ENCODE assay signal across 8 cellular contexts in the genomic region with DNA sequence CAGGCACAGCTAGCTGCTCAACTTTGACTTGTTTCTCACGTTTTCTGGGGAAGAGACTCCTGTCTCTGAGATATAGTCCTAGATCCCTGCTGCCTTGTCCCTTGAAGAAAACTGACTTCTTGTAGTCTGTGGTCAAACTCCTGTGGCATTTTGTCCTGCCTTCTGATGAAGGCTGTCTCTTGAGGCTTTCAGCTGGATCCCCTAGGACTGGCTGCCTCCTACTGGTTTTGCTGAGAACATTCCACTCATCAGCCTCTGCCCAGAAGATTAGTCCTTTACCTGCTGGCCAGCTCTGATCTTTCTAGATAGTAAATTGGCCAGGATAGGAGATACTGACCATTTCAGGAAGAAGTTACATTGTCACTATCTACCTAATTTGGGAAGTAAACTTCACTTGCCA.
DNase-seq lines count a peak whose midpoint lies in the region; ATAC-seq and TF ChIP-seq lines count a peak whose summit lies in the region.

No MANE protein-coding gene starts in this region.

- H3K4me1 ChIP-seq in MM.1S (ENCODE audit: low read length) = no peaks in the 10 kb centered on the region
- peaks cover 0 to 6% (median 0%) of the 10 kb centered on the region in 4 donors for H3K4me1 ChIP-seq in tibial artery

- no peak overlapping the region for H3K9ac ChIP-seq in MM.1S (ENCODE audit: low read length)

- H3K36me3 ChIP-seq in MM.1S (replicated peaks; ENCODE audit: insufficient read depth, low read length) (no peaks in the 10 kb centered on the region), tibial artery (no peaks in the 10 kb centered on the region)

- H3K4me3 ChIP-seq in MM.1S (ENCODE audit: low read length) (no peak overlapping the region), epithelial cell of esophagus (ENCODE audit: low read length) (no peak overlapping the region), tibial artery (no peak overlapping the region)

- H3K79me2 ChIP-seq in MM.1S (ENCODE audit: low read length) = no peaks in the 10 kb centered on the region

- H3K27me3 ChIP-seq in MM.1S (replicated peaks; ENCODE audit: insufficient read depth, low read length) = no peaks in the 10 kb centered on the region
- H3K27me3 ChIP-seq in tibial artery = no peaks in the 10 kb centered on the region

- peak; percentile 75 for TF ChIP-seq CTCF in MM.1S (IDR thresholded peaks at IDR 0.05; ENCODE audit: low read length)
- peak; percentile 51 for TF ChIP-seq CTCF in epithelial cell of esophagus (IDR thresholded peaks at IDR 0.05; ENCODE audit: insufficient read depth, low read depth, low read length, missing control alignments)
- TF ChIP-seq CTCF in tibial artery (IDR thresholded peaks at IDR 0.05) = peak; percentile 8 to 9

- H3K9me2 ChIP-seq in MM.1S (replicated peaks; ENCODE audit: insufficient read depth, low read length) = no peaks in the 10 kb centered on the region

- DNase-seq in DMS 273 (lab: John Stamatoyannopoulos, UW; ENCODE audit: unreplicated experiment) (peak; percentile 65), MM.1S (peak; percentile 66), epithelial cell of esophagus (ENCODE audit: low read depth) (peak; percentile 59), tibial artery (no peak), midbrain (lab: John Stamatoyannopoulos, UW) (no peak)
- no peak for DNase-seq in activated CD4-positive, alpha-beta T cell treated with anti-CD3 and anti-CD28 coated beads for 48 hours
- DNase-seq in activated CD8-positive, alpha-beta memory T cell treated with anti-CD3 and anti-CD28 coated beads for 24 hours = no peak

- H4K20me1 ChIP-seq in MM.1S (ENCODE audit: insufficient read depth, low read length) = no peaks in the 10 kb centered on the region

- H3F3A ChIP-seq in MM.1S (ENCODE audit: insufficient read depth, low read length) = no peaks in the 10 kb centered on the region

- intact Hi-C loops in tibial artery (cut with DNase I; ENCODE audit: low total_unique reads) = no loop called here

- ATAC-seq in GM19043 (IDR thresholded peaks at IDR 0.05; ENCODE audit: low read depth, unreplicated experiment) = peak; percentile 63

- H2AFZ ChIP-seq in MM.1S (ENCODE audit: low read length) = no peak overlapping the region

- no peaks in the 10 kb centered on the region for H3K9me3 ChIP-seq in MM.1S (replicated peaks; ENCODE audit: insufficient read depth, low read length)
- peaks cover 0 to 4% (median 0%) of the 10 kb centered on the region in 3 donors for H3K9me3 ChIP-seq in tibial artery

- H3K27ac ChIP-seq in MM.1S (ENCODE audit: low read length) (no peak overlapping the region), tibial artery (no peak overlapping the region)

- H3K4me2 ChIP-seq in MM.1S (ENCODE audit: low read depth, low read length) = no peak overlapping the region

Comparison
In these comparisons a context has a peak if more than half of its experiments do, and no peak if none do; other contexts are left out.
1. DNase-seq: peak in DMS 273 (single experiment), MM.1S (single experiment) and epithelial cell of esophagus (single experiment); none in tibial artery (0 of 2), activated CD4-positive, alpha-beta T cell treated with anti-CD3 and anti-CD28 coated beads for 48 hours (single experiment), midbrain (single experiment) and activated CD8-positive, alpha-beta memory T cell treated with anti-CD3 and anti-CD28 coated beads for 24 hours (single experiment).
2. CTCF ChIP-seq: peak in every context shown above with its lines; median percentile 75 in MM.1S; 51 in epithelial cell of esophagus; 8 in tibial artery.